Comparison of ENCODE assay signal across 10 cellular contexts in genomic region chr3:170562080-170562479, GRCh38. TPM values are rescaled to one million over a fixed set of nuclear protein-coding genes. Genes with fewer than 3 reads are reported as not detected.
"Had no signal": no experiment of that assay in that cellular context is flagged by ENCODE, and none has a peak within 500 bp of the region (broad histone marks: within the 10 kb centered on the region; RNA-seq: fewer than 3 reads in every experiment).

No MANE protein-coding gene starts in this region.

- ATAC-seq: HepG2 had no signal

- H3K9ac ChIP-seq: KMS-11 had no signal

- DNase-seq: IMR-90, KBM-7, KG1 had no signal

- H3K4me2 ChIP-seq: KMS-11 had no signal

- FAIRE-seq: HepG2, HTR-8/SVneo had no signal

- H3K27ac ChIP-seq: HL-60, KMS-11 had no signal

RNA-seq across cellular contexts. Expression of gene SLC7A14, which starts 23.8 kb away (rescaled TPM):
- total RNA-seq: HepG2, HT-29, HT1080 had no signal
- polyA plus RNA-seq: HepG2, IgD-negative memory B cell had no signal
